In the genomic region with DNA sequence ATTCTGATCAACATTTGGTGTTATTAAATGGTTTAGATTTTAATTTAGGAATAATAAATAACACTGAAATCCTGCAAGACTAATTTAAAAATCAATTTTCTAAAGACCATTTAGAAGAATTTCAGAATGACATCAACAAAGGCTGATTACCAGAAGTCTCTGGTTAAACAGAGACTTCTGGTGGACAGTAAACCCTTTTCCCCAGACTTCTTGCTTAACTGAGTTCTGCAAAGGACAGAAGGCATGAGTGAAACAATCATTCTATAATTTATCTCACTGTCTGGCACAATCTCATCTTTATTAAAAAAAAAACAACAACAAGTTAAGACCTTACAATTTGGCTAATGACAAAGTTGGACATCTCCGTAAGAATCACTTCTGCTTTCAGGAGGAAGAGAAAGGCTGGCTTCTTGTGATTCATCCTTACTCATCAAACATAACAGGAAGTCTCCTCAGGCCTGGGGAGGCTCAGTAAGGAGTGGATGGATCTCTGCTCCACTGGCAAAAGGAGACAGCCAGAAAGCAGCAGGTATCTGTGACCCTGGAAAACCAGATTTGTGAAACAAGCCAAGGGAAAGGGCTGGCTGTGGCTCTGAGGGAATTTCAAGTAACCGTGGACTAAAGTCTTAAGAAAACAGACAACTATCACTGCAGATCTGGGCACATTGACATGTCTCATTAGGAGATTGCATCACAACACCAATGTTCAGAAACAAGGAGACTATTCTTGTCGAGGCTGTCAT, we compare ENCODE assay signal across 8 cellular contexts. TPM values are rescaled to one million over a fixed set of nuclear protein-coding genes. Genes with fewer than 3 reads are reported as not detected.
DNase-seq lines count a peak whose midpoint lies in the region; ATAC-seq and TF ChIP-seq lines count a peak whose summit lies in the region.

No MANE protein-coding gene starts in this region.

- 0% methylated on average over 3 of the region's 3 CpGs for WGBS in mammary epithelial cell (ENCODE audit: low coverage, missing lambda C conversion rate)
- 31 to 37% methylated on average over 3 of the region's 3 CpGs for WGBS in thyroid gland, 2 donors

- H3K4me1 ChIP-seq in mammary epithelial cell (ENCODE audit: insufficient read depth, low read length) (peaks cover 20% of the 10 kb centered on the region), thyroid gland (peaks cover 0 to 12% of the 10 kb centered on the region in 2 donors)

- peak overlapping the region; percentile 88 for H2AFZ ChIP-seq in mammary epithelial cell (ENCODE audit: low read depth, low read length)

- H3K9me3 ChIP-seq in mammary epithelial cell (replicated peaks; ENCODE audit: insufficient read depth, low read length): no peaks in the 10 kb centered on the region
- H3K9me3 ChIP-seq in thyroid gland: no peaks in the 10 kb centered on the region

- peak overlapping the region; percentile 79 for H3K4me2 ChIP-seq in mammary epithelial cell (ENCODE audit: insufficient read depth, low read depth, low read length)

- CTCF ChIA-PET in mammary epithelial cell (lab: Charles Lee; ENCODE audit: low non-redundant PET): no interaction called here

- BruUV-seq in mammary epithelial cell (replicated peaks; lab: Mats Ljungman, UMichigan): TSS peak; percentile 64

- intact Hi-C loops in mammary epithelial cell (cut with micrococcal nuclease) (no loop called here), thyroid gland (cut with DNase I) (loop anchor here (5.0 kb wide), 1 partner anchor 95 kb away; no protein-coding TSS in a partner anchor)

- H3K36me3 ChIP-seq in mammary epithelial cell (ENCODE audit: insufficient read depth, low read length): no peaks in the 10 kb centered on the region
- no peaks in the 10 kb centered on the region for H3K36me3 ChIP-seq in thyroid gland

- H4K20me1 ChIP-seq in mammary epithelial cell (ENCODE audit: insufficient read depth, low read length): no peaks in the 10 kb centered on the region

- H3K79me2 ChIP-seq in mammary epithelial cell (ENCODE audit: insufficient read depth, low read length): no peaks in the 10 kb centered on the region

- in situ Hi-C loops in mammary epithelial cell (cut with MboI; ENCODE audit: low sequenced_read_pairs in 2 of 2): no loop called here

- peak; percentile 53 for ATAC-seq in GM18861 (IDR thresholded peaks at IDR 0.05; ENCODE audit: unreplicated experiment)
- ATAC-seq in HG03108 (IDR thresholded peaks at IDR 0.05; ENCODE audit: unreplicated experiment): peak; percentile 55

- no peak for TF ChIP-seq POLR2A in thyroid gland (IDR thresholded peaks at IDR 0.05)

- H3K9ac ChIP-seq in mammary epithelial cell (ENCODE audit: insufficient read depth, low read length): peak overlapping the region; percentile 60

- H3K4me3 ChIP-seq in mammary epithelial cell (replicated peaks in 1 of 3; ENCODE audit: insufficient read depth in 1 of 3, low read depth in 2 of 3, low read length in 3 of 3): peak overlapping the region in 2 of 3 experiments; percentile 37 to 43
- no peak overlapping the region for H3K4me3 ChIP-seq in thyroid gland (replicated peaks in 1 of 3)

- dilution Hi-C loops in mammary epithelial cell (cut with HindIII; ENCODE audit: low sequenced_read_pairs): no loop called here

- 0 out of 2 replicates have a peak overlapping the region, but pooled peaks have one; percentile 14 for H3K27ac ChIP-seq in 22Rv1
- H3K27ac ChIP-seq in mammary epithelial cell (ENCODE audit: insufficient read depth, low read depth, low read length): peak overlapping the region; percentile 86
- peak overlapping the region in 2 of 3 donors; percentile 5 to 50 for H3K27ac ChIP-seq in thyroid gland

- TF ChIP-seq CTCF in 22Rv1 (IDR thresholded peaks at IDR 0.05): no peak
- TF ChIP-seq CTCF in mammary epithelial cell (conservative IDR thresholded peaks at IDR 0.05 in 1 of 2, IDR thresholded peaks at IDR 0.05 in 1 of 2; ENCODE audit: extremely low read depth in 1 of 2, insufficient read depth in 1 of 2, low read depth in 1 of 2, low read length in 2 of 2): no peak
- TF ChIP-seq CTCF in thyroid gland (IDR thresholded peaks at IDR 0.05): no peak

- peak; percentile 93 for DNase-seq in SIG-M5 (lab: John Stamatoyannopoulos, UW)
- peak; percentile 92 for DNase-seq in mammary epithelial cell
- peak; percentile 83 for DNase-seq in medulla oblongata (ENCODE audit: extremely low spot score)
- DNase-seq in thyroid gland: peak; percentile 13 to 15
- DNase-seq in cerebellum (ENCODE audit: low spot score): no peak

- H3K27me3 ChIP-seq in mammary epithelial cell (ENCODE audit: insufficient read depth, low read length) (no peaks in the 10 kb centered on the region), thyroid gland (no peaks in the 10 kb centered on the region)

RNA-seq across cellular contexts. Expression of a gene that starts 0.9 kb away (rescaled TPM):
- total RNA-seq in mammary epithelial cell: 1 to 10 TPM; 5.8 to 6.7 TPM
- 0.53 TPM for polyA plus RNA-seq in mammary epithelial cell
- not detected for polyA minus RNA-seq in mammary epithelial cell
- total RNA-seq in thyroid gland: 1 to 10 TPM; 1.4 to 3.0 (median 1.8) TPM
- total RNA-seq in cerebellum: 3.0 TPM

RNA-seq across cellular contexts. Expression of a gene that starts 10.1 kb away (rescaled TPM):
- 100 to 1,000 TPM in 1 of 2 donors, 10 to 100 TPM in 1; 69.0 to 107 TPM for total RNA-seq in mammary epithelial cell
- polyA plus RNA-seq in mammary epithelial cell: 82.8 TPM
- polyA minus RNA-seq in mammary epithelial cell: 48.1 TPM
- 100 to 1,000 TPM in 3 of 4 donors, 10 to 100 TPM in 1; 80.1 to 144 (median 110) TPM for total RNA-seq in thyroid gland
- 12.0 TPM for total RNA-seq in cerebellum

RNA-seq across cellular contexts. Expression of a gene that starts 52.9 kb away (rescaled TPM):
- total RNA-seq in mammary epithelial cell (1 to 10 TPM in 1 of 2 donors, under 1 TPM in 1; 0.49 to 3.7 TPM), thyroid gland (10 to 100 TPM in 1 of 4 donors, 1 to 10 TPM in 3; 4.0 to 12.8 (median 7.5) TPM), cerebellum (3.8 TPM)
- polyA plus RNA-seq in mammary epithelial cell: 0.40 TPM
- not detected for polyA minus RNA-seq in mammary epithelial cell

Comparison
In these comparisons a context has a peak if more than half of its experiments do, and no peak if none do; other contexts are left out.
1. H3K27ac ChIP-seq: peak in every context shown above with its lines; median percentile 86 in mammary epithelial cell; 28 in thyroid gland; 14 in 22Rv1.
2. H3K4me3 ChIP-seq: peak in mammary epithelial cell (2 of 3); none in thyroid gland (0 of 3).